In the genomic region with DNA sequence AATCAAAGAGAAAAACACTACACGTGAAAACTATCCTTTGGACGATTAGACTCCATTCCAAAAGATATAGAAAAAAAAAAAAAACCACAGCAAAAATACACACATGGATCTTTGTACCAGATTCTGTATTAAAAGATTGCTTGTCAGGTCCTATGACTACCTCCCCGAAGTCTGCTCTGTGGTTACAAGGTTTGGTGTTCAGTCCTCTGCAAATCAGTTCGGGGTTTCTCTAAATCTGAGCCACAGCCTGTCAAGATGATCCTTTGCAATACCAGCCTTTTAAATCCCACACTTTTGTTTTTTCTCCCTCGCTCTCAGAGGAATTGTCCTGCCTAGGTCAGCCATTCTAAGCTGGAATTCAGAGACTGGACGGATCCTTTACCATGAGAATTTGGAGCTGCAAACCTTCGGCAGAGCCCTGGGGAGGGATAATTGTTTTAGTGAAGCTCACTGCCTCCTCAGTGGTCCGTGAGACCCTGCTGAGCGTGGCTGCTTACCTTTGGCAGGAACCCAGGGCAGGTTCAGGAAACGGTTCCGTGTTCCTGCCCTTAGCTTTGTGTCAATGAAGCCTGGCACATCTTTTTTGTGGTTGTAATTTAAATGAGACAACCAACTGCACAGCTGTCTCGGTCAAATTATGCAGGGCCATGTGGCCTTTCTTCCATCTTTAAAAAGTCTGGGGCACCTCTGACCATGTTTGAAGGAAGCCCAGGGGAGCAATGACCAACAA, we compare ENCODE assay signal across 1 cellular context.
TF ChIP-seq lines count a peak whose summit lies in the region.

No MANE protein-coding gene starts in this region.

TF ChIP-seq in H1, 55 proteins besides CTCF, POLR2A, EP300 and RAD21:
- no peak for TF ChIP-seq CEBPB (IDR thresholded peaks at IDR 0.05; ENCODE audit: low read depth, low read length)
- TF ChIP-seq RNF2 (IDR thresholded peaks at IDR 0.05; ENCODE audit: borderline replicate concordance, low read depth, low read length, missing control alignments, poor library complexity, severe bottlenecking): peak; percentile 56
- peak; percentile 58 for TF ChIP-seq EZH2 (IDR thresholded peaks at IDR 0.05; ENCODE audit: low read depth, low read length, severe bottlenecking)
- TF ChIP-seq, protein P1, sequence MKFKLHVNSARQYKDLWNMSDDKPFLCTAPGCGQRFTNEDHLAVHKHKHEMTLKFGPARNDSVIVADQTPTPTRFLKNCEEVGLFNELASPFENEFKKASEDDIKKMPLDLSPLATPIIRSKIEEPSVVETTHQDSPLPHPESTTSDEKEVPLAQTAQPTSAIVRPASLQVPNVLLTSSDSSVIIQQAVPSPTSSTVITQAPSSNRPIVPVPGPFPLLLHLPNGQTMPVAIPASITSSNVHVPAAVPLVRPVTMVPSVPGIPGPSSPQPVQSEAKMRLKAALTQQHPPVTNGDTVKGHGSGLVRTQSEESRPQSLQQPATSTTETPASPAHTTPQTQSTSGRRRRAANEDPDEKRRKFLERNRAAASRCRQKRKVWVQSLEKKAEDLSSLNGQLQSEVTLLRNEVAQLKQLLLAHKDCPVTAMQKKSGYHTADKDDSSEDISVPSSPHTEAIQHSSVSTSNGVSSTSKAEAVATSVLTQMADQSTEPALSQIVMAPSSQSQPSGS (IDR thresholded peaks at IDR 0.05; ENCODE audit: low read length): no peak
